ENCODE assay signal across 10 cellular contexts in the genomic region with DNA sequence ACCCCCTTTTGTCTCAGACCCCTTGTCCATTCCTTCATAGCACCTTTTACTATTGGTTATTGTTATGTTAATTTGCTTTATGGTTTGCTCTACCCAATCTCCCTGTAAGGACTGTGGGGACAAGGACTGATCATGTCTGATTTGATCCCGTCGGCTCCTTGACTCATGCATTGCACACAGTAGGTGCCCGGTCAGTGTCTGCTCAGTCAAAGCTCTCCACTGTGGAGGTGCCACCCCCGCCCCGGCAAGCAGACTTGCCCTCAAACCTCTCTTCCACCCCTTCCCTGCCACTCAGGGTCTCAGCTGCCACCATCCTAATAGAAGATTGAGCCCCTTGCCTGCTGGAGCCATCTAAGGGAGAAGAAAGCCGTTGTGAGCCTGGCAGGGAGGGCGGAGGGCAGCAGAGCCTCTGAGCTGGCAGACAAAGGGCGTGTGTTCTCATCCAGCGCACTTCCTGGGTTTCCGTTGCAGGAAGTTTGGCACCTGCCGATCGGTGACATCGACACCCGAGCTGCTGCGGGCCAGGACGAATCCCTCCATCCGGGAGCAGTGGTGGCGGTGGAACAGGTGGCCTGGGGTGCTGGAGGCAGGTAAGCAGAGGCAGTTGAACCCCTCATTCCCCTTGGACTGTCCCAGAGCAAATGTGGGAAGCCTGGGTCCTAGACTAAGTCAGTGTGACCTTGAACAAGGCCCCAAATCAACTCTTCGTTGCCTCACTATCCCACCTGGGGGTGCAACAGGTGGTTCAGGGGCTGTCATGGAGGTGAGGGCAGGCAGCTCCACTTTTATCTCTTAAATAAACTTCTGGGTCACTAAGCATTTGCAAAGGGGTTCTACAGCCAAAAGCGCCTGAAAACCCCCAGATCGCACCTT. TPM values are rescaled to one million over a fixed set of nuclear protein-coding genes. Genes with fewer than 3 reads are reported as not detected.
DNase-seq lines count a peak whose midpoint lies in the region; ATAC-seq, FAIRE-seq and TF ChIP-seq lines count a peak whose summit lies in the region.
"Had no signal": no experiment of that assay in that cellular context is flagged by ENCODE, and none has a peak within 500 bp of the region (broad histone marks: within the 10 kb centered on the region; RNA-seq: fewer than 3 reads in every experiment).

No MANE protein-coding gene starts in this region.

- H3K27ac ChIP-seq in right cardiac atrium (ENCODE audit: low read length): no peak overlapping the region

- intact Hi-C loops in right cardiac atrium (cut with DNase I): no loop called here

- no peaks in the 10 kb centered on the region for H3K4me1 Mint-ChIP-seq in central memory CD8-positive, alpha-beta T cell
- peaks cover 7 to 27% (median 20%) of the 10 kb centered on the region in 4 donors for H3K4me1 Mint-ChIP-seq in naive thymus-derived CD8-positive, alpha-beta T cell

- H3K27me3 Mint-ChIP-seq in central memory CD8-positive, alpha-beta T cell: peaks cover 77% of the 10 kb centered on the region
- H3K27me3 Mint-ChIP-seq in naive thymus-derived CD8-positive, alpha-beta T cell: peaks cover 20 to 61% (median 42%) of the 10 kb centered on the region in 5 donors

- POLR2A ChIA-PET in naive thymus-derived CD8-positive, alpha-beta T cell (lab: Charles Lee): interaction anchor here (0.6 kb wide), 1 partner anchor 68 kb away, joined by 4 read pairs; no protein-coding TSS in a partner anchor

- no peak overlapping the region for H3K4me3 Mint-ChIP-seq in central memory CD8-positive, alpha-beta T cell
- H3K4me3 Mint-ChIP-seq in naive thymus-derived CD8-positive, alpha-beta T cell: peak overlapping the region in 7 of 10 donors; percentile 14 to 79 (median 49)

- ATAC-seq in central memory CD8-positive, alpha-beta T cell (replicated peaks; ENCODE audit: extremely low read depth, poor library complexity, severe bottlenecking): peak; percentile 24
- peak; percentile 34 to 51 for ATAC-seq in naive thymus-derived CD8-positive, alpha-beta T cell
- ATAC-seq in GM18861 (IDR thresholded peaks at IDR 0.05; ENCODE audit: unreplicated experiment) (no peak), right cardiac atrium (no peak)
- ATAC-seq: activated CD4-positive, CD25-positive, alpha-beta regulatory T cell treated with anti-CD3 and anti-CD28 coated beads, Interleukin-2, amount 50 U/mL, for 24 hours had no signal

- peak; percentile 43 for DNase-seq in H54 (ENCODE audit: insufficient read length, low spot score)
- DNase-seq in NCI-H2171 (lab: John Stamatoyannopoulos, UW): peak; percentile 22
- DNase-seq in central memory CD8-positive, alpha-beta T cell (ENCODE audit: low spot score in 2 of 2): no peak
- peak in 1 of 10 donors; percentile 18 for DNase-seq in naive thymus-derived CD8-positive, alpha-beta T cell
- DNase-seq in midbrain (lab: John Stamatoyannopoulos, UW): no peak
- no peak for DNase-seq in amniotic stem cell (lab: John Stamatoyannopoulos, UW)
- no peak for DNase-seq in right cardiac atrium

- TF ChIP-seq POLR2A in H54 (IDR thresholded peaks at IDR 0.05; ENCODE audit: low read depth, low read length): no peak

- H3K9me3 Mint-ChIP-seq in central memory CD8-positive, alpha-beta T cell: no peaks in the 10 kb centered on the region
- H3K9me3 Mint-ChIP-seq in naive thymus-derived CD8-positive, alpha-beta T cell: peaks cover 0 to 2% (median 0%) of the 10 kb centered on the region in 9 donors

- 63% methylated on average over 21 of the region's 21 CpGs for WGBS in right cardiac atrium

- no peaks in the 10 kb centered on the region for H3K9me3 ChIP-seq in right cardiac atrium (ENCODE audit: control insufficient read depth, low read length)

- no peaks in the 10 kb centered on the region for H3K36me3 Mint-ChIP-seq in central memory CD8-positive, alpha-beta T cell (ENCODE audit: insufficient read depth)
- no peaks in the 10 kb centered on the region for H3K36me3 Mint-ChIP-seq in naive thymus-derived CD8-positive, alpha-beta T cell

- no peak overlapping the region for H3K27ac Mint-ChIP-seq in central memory CD8-positive, alpha-beta T cell (ENCODE audit: low read depth)
- H3K27ac Mint-ChIP-seq in naive thymus-derived CD8-positive, alpha-beta T cell: peak overlapping the region in 1 of 10 donors; percentile 4

- no peak overlapping the region for H3K4me3 ChIP-seq in right cardiac atrium (ENCODE audit: low read length)

- FAIRE-seq in H54 (lab: Jason Lieb, UNC): no peak

- no peaks in the 10 kb centered on the region for H3K27me3 ChIP-seq in right cardiac atrium (ENCODE audit: control insufficient read depth, insufficient read depth)

- H3K4me1 ChIP-seq in right cardiac atrium (ENCODE audit: control insufficient read depth, insufficient read depth, low read length): peaks cover 7% of the 10 kb centered on the region

RNA-seq across cellular contexts. Expression of gene FBLIM1, which starts 2.2 kb away (rescaled TPM):
- total RNA-seq in naive thymus-derived CD8-positive, alpha-beta T cell: not detected
- not detected for polyA plus RNA-seq in naive thymus-derived CD8-positive, alpha-beta T cell
- total RNA-seq in right cardiac atrium: 100 to 1,000 TPM in 1 of 4 donors, 10 to 100 TPM in 3; 83.6 to 112 (median 94.6) TPM
- polyA plus RNA-seq in right cardiac atrium: 95.0 TPM

RNA-seq across cellular contexts. Expression of gene TMEM82, which starts 14.1 kb away (rescaled TPM):
- not detected for total RNA-seq in naive thymus-derived CD8-positive, alpha-beta T cell
- polyA plus RNA-seq in naive thymus-derived CD8-positive, alpha-beta T cell: not detected
- not detected for total RNA-seq in right cardiac atrium
- not detected for polyA plus RNA-seq in right cardiac atrium
- total RNA-seq: lower leg skin had no signal

RNA-seq across cellular contexts. Expression of gene SLC25A34, which starts 20.3 kb away (rescaled TPM):
- total RNA-seq in naive thymus-derived CD8-positive, alpha-beta T cell: 1 to 10 TPM; 2.6 to 3.5 TPM
- polyA plus RNA-seq in naive thymus-derived CD8-positive, alpha-beta T cell: under 1 TPM; 0.09 to 0.30 (median 0.13) TPM
- 1 to 10 TPM; 3.0 to 4.4 (median 3.3) TPM for total RNA-seq in right cardiac atrium
- polyA plus RNA-seq in right cardiac atrium: 8.1 TPM

RNA-seq across cellular contexts. Expression of gene UQCRHL, which starts 51.1 kb away (rescaled TPM):
- 1 to 10 TPM; 1.8 to 2.0 TPM for total RNA-seq in naive thymus-derived CD8-positive, alpha-beta T cell
- polyA plus RNA-seq in naive thymus-derived CD8-positive, alpha-beta T cell: 1 to 10 TPM; 1.1 to 1.2 (median 1.2) TPM
- total RNA-seq in right cardiac atrium: 1 to 10 TPM; 3.3 to 4.0 (median 3.5) TPM
- polyA plus RNA-seq in right cardiac atrium: 11.7 TPM

Comparison
In these comparisons a context has a peak if more than half of its experiments do, and no peak if none do; other contexts are left out.
1. DNase-seq: peak in H54 (single experiment) and NCI-H2171 (single experiment); none in central memory CD8-positive, alpha-beta T cell (0 of 2), midbrain (single experiment), amniotic stem cell (single experiment) and right cardiac atrium (0 of 3).
2. ATAC-seq: peak in central memory CD8-positive, alpha-beta T cell (single experiment) and naive thymus-derived CD8-positive, alpha-beta T cell (2 of 2); none in GM18861 (single experiment) and right cardiac atrium (0 of 2).
3. RNA of gene FBLIM1, which starts 2.2 kb away (total RNA-seq): 83.6 to 112 TPM in right cardiac atrium; not detected in naive thymus-derived CD8-positive, alpha-beta T cell; every median in the first group is over 10 times any median in the second.